Comparison of ENCODE assay signal across 24 cellular contexts in genomic region chr19:51592521-51592920, GRCh38. TPM values are rescaled to one million over a fixed set of nuclear protein-coding genes. Genes with fewer than 3 reads are reported as not detected.
DNase-seq lines count a peak whose midpoint lies in the region; ATAC-seq and TF ChIP-seq lines count a peak whose summit lies in the region.
"Had no signal": no experiment of that assay in that cellular context is flagged by ENCODE, and none has a peak within 500 bp of the region (broad histone marks: within the 10 kb centered on the region; RNA-seq: fewer than 3 reads in every experiment).

No MANE protein-coding gene starts in this region.

- H3K9me3 Mint-ChIP-seq in MCF 10A (ENCODE audit: unreplicated experiment) (peaks cover 23% of the 10 kb centered on the region), type B pancreatic cell (peaks cover 3% of the 10 kb centered on the region)
- peaks cover 23% of the 10 kb centered on the region for H3K9me3 Mint-ChIP-seq in activated T-helper 2 cell treated with anti-CD3 and anti-CD28 coated beads, Interferon-gamma antibody, Interleukin-2, Interleukin-4, amounts not matched to agents 10 μg/mL and 5 μg/mL and 100 μg/mL, durations not matched to agents 14 hours and 24 hours and 36 hours
- peaks cover 0 to 36% (median 18%) of the 10 kb centered on the region in 9 donors for H3K9me3 Mint-ChIP-seq in naive thymus-derived CD8-positive, alpha-beta T cell

- H3K36me3 Mint-ChIP-seq in MCF 10A (ENCODE audit: insufficient read depth, unreplicated experiment): peaks cover 7% of the 10 kb centered on the region
- H3K36me3 Mint-ChIP-seq in activated T-helper 2 cell treated with anti-CD3 and anti-CD28 coated beads, Interferon-gamma antibody, Interleukin-2, Interleukin-4, amounts not matched to agents 10 μg/mL and 5 μg/mL and 100 μg/mL, durations not matched to agents 14 hours and 24 hours and 36 hours (ENCODE audit: low read depth): peaks cover 18% of the 10 kb centered on the region
- peaks cover 0 to 21% (median 18%) of the 10 kb centered on the region in 3 donors for H3K36me3 Mint-ChIP-seq in naive thymus-derived CD8-positive, alpha-beta T cell
- peaks cover 18% of the 10 kb centered on the region for H3K36me3 Mint-ChIP-seq in type B pancreatic cell

- intact Hi-C loops in MCF 10A (cut with micrococcal nuclease): loop anchor here (5.0 kb wide), 1 partner anchor 195 kb away; no protein-coding TSS in a partner anchor
- intact Hi-C loops in breast epithelium (cut with DNase I; ENCODE audit: low total_unique reads): no loop called here
- intact Hi-C loops in activated T-helper 2 cell treated with anti-CD3 and anti-CD28 coated beads, Interferon-gamma antibody, Interleukin-2, Interleukin-4, amounts not matched to agents 10 μg/mL and 5 μg/mL and 100 μg/mL, durations not matched to agents 14 hours and 24 hours and 36 hours (cut with micrococcal nuclease): loop anchor here (5.0 kb wide), 1 partner anchor 485 kb away; the partner anchor contains the start of gene CTU1

- peaks cover 5 to 8% of the 10 kb centered on the region in 2 donors for H3K9me3 ChIP-seq in breast epithelium

- H3K27me3 Mint-ChIP-seq in MCF 10A (ENCODE audit: insufficient read depth, unreplicated experiment) (no peaks in the 10 kb centered on the region), type B pancreatic cell (no peaks in the 10 kb centered on the region)
- H3K27me3 Mint-ChIP-seq in activated T-helper 2 cell treated with anti-CD3 and anti-CD28 coated beads, Interferon-gamma antibody, Interleukin-2, Interleukin-4, amounts not matched to agents 10 μg/mL and 5 μg/mL and 100 μg/mL, durations not matched to agents 14 hours and 24 hours and 36 hours (ENCODE audit: low read depth): peaks cover 6% of the 10 kb centered on the region
- peaks cover 4 to 19% (median 8%) of the 10 kb centered on the region in 5 donors for H3K27me3 Mint-ChIP-seq in naive thymus-derived CD8-positive, alpha-beta T cell

- TF ChIP-seq CTCF in MCF 10A (IDR thresholded peaks at IDR 0.05; ENCODE audit: unreplicated experiment): no peak
- TF ChIP-seq CTCF in breast epithelium (IDR thresholded peaks at IDR 0.05): no peak
- TF ChIP-seq CTCF in type B pancreatic cell (conservative IDR thresholded peaks at IDR 0.05): no peak

- H3K27ac Mint-ChIP-seq in MCF 10A (ENCODE audit: low read depth, unreplicated experiment) (no peak overlapping the region), type B pancreatic cell (no peak overlapping the region)
- H3K27ac Mint-ChIP-seq in activated T-helper 2 cell treated with anti-CD3 and anti-CD28 coated beads, Interferon-gamma antibody, Interleukin-2, Interleukin-4, amounts not matched to agents 10 μg/mL and 5 μg/mL and 100 μg/mL, durations not matched to agents 14 hours and 24 hours and 36 hours: no peak overlapping the region
- H3K27ac Mint-ChIP-seq in naive thymus-derived CD8-positive, alpha-beta T cell: peak overlapping the region in 1 of 10 donors; percentile 29
- H3K27ac Mint-ChIP-seq: activated naive CD4-positive, alpha-beta T cell treated with anti-CD3 and anti-CD28 coated beads for 36 hours had no signal

- POLR2A ChIA-PET in MCF 10A (lab: Yijun Ruan, JAX): no interaction called here
- POLR2A ChIA-PET in naive thymus-derived CD8-positive, alpha-beta T cell (lab: Charles Lee): no interaction called here

- no peak for TF ChIP-seq POLR2A in breast epithelium (IDR thresholded peaks at IDR 0.05)

- no peak for ATAC-seq in naive thymus-derived CD8-positive, alpha-beta T cell
- ATAC-seq: HCT116, heart right ventricle, left cardiac atrium, psoas muscle had no signal

- no peak for DNase-seq in MCF 10A (ENCODE audit: unreplicated experiment)
- DNase-seq in breast epithelium (ENCODE audit: low spot score in 2 of 2): no peak
- no peak for DNase-seq in activated T-helper 2 cell treated with anti-CD3 and anti-CD28 coated beads, Interferon-gamma antibody, Interleukin-2, Interleukin-4, amounts not matched to agents 10 μg/mL and 5 μg/mL and 100 μg/mL, durations not matched to agents 14 hours and 24 hours and 36 hours (ENCODE audit: low spot score)
- no peak for DNase-seq in naive thymus-derived CD8-positive, alpha-beta T cell
- DNase-seq in type B pancreatic cell (ENCODE audit: extremely low spot score, unreplicated experiment): no peak
- DNase-seq in NCI-H748 treated with DMSO at 0.1 percent for 48 hours (lab: John Stamatoyannopoulos, UW): no peak
- no peak for DNase-seq in ACHN
- DNase-seq in iPS-NIHi11 (ENCODE audit: low spot score): no peak
- DNase-seq: activated CD4-positive, alpha-beta T cell treated with anti-CD3 and anti-CD28 coated beads, Interleukin-2, amount 50 U/mL, for 48 hours; activated naive CD4-positive, alpha-beta T cell treated with anti-CD3 and anti-CD28 coated beads for 36 hours; heart right ventricle; left cardiac atrium; mesenchymal stem cell; NCI-H1105 treated with DMSO at 0.1 percent for 48 hours; NCI-H2029 treated with DMSO at 0.1 percent for 48 hours; NCI-H226; psoas muscle; RPMI8226; WERI-Rb-1 had no signal

- in situ Hi-C loops in ACHN (cut with HindIII; ENCODE audit: low pct_ligation_motif_present, low pct_unique_long_range_greater_than_20kb, low sequenced_read_pairs): no loop called here

- H3K4me3 ChIP-seq in breast epithelium: no peak overlapping the region
- H3K4me3 ChIP-seq: SK-N-MC, tibial nerve had no signal

- no TSS peak for BruUV-seq in MCF 10A (replicated peaks; lab: Mats Ljungman, UMichigan)

- H3K36me3 ChIP-seq in breast epithelium: no peaks in the 10 kb centered on the region
- H3K36me3 ChIP-seq: WERI-Rb-1 had no signal

- CTCF ChIA-PET in MCF 10A (lab: Yijun Ruan, JAX): interaction anchor here (0.7 kb wide), 1 partner anchor 211 kb away, joined by 3 read pairs; no protein-coding TSS in a partner anchor

- H3K27ac ChIP-seq in breast epithelium: no peak overlapping the region
- H3K27ac ChIP-seq: epithelial cell of prostate, heart right ventricle, psoas muscle, SK-N-MC, tibial nerve, WERI-Rb-1 had no signal

- H3K4me3 Mint-ChIP-seq in MCF 10A (ENCODE audit: unreplicated experiment) (peak overlapping the region; percentile 10), type B pancreatic cell (peak overlapping the region; percentile 68)
- H3K4me3 Mint-ChIP-seq in activated T-helper 2 cell treated with anti-CD3 and anti-CD28 coated beads, Interferon-gamma antibody, Interleukin-2, Interleukin-4, amounts not matched to agents 10 μg/mL and 5 μg/mL and 100 μg/mL, durations not matched to agents 14 hours and 24 hours and 36 hours (ENCODE audit: low read depth): peak overlapping the region; percentile 51
- peak overlapping the region; percentile 6 to 68 (median 44) for H3K4me3 Mint-ChIP-seq in naive thymus-derived CD8-positive, alpha-beta T cell
- H3K4me3 Mint-ChIP-seq: activated naive CD4-positive, alpha-beta T cell treated with anti-CD3 and anti-CD28 coated beads for 36 hours had no signal

- peaks cover 20% of the 10 kb centered on the region for H3K4me1 Mint-ChIP-seq in MCF 10A (ENCODE audit: insufficient read depth, unreplicated experiment)
- H3K4me1 Mint-ChIP-seq in activated T-helper 2 cell treated with anti-CD3 and anti-CD28 coated beads, Interferon-gamma antibody, Interleukin-2, Interleukin-4, amounts not matched to agents 10 μg/mL and 5 μg/mL and 100 μg/mL, durations not matched to agents 14 hours and 24 hours and 36 hours (ENCODE audit: low read depth): peaks cover 20% of the 10 kb centered on the region
- H3K4me1 Mint-ChIP-seq in naive thymus-derived CD8-positive, alpha-beta T cell: peaks cover 24 to 31% (median 25%) of the 10 kb centered on the region in 4 donors
- peaks cover 10% of the 10 kb centered on the region for H3K4me1 Mint-ChIP-seq in type B pancreatic cell (ENCODE audit: unreplicated experiment)

- H3K27me3 ChIP-seq in breast epithelium: no peaks in the 10 kb centered on the region
- H3K27me3 ChIP-seq: tibial nerve had no signal

- H3K4me1 ChIP-seq in breast epithelium: peaks cover 0 to 10% of the 10 kb centered on the region in 2 donors

RNA-seq across cellular contexts. Expression of gene ZNF175, which starts 21.4 kb away (rescaled TPM):
- total RNA-seq in MCF 10A (2022): 6.9 and 9.3 TPM in 2 replicates
- total RNA-seq in breast epithelium: 10 to 100 TPM in 1 of 3 donors, 1 to 10 TPM in 2; 4.3 to 12.1 (median 8.9) TPM
- total RNA-seq in activated T-helper 2 cell treated with anti-CD3 and anti-CD28 coated beads, Interferon-gamma antibody, Interleukin-2, Interleukin-4, amounts not matched to agents 10 μg/mL and 5 μg/mL and 100 μg/mL, durations not matched to agents 14 hours and 24 hours and 36 hours: 11.0 and 13.4 TPM in 2 replicates
- total RNA-seq in naive thymus-derived CD8-positive, alpha-beta T cell: 10 to 100 TPM; 17.0 to 21.0 TPM
- 1 to 10 TPM; 1.9 to 3.7 (median 2.8) TPM for polyA plus RNA-seq in naive thymus-derived CD8-positive, alpha-beta T cell
- 7.9 and 14.0 TPM in 2 replicates for total RNA-seq in type B pancreatic cell (ENCODE audit: low replicate concordance)

RNA-seq across cellular contexts. Expression of gene SIGLEC5, which starts 37.7 kb away (rescaled TPM):
- total RNA-seq in MCF 10A (2022) (not detected in 2 replicates), breast epithelium (1 to 10 TPM in 2 of 3 donors, not detected in 1; 1.6 to 1.8 TPM), type B pancreatic cell (ENCODE audit: low replicate concordance) (not detected in 2 replicates)
- not detected in 2 replicates for total RNA-seq in activated T-helper 2 cell treated with anti-CD3 and anti-CD28 coated beads, Interferon-gamma antibody, Interleukin-2, Interleukin-4, amounts not matched to agents 10 μg/mL and 5 μg/mL and 100 μg/mL, durations not matched to agents 14 hours and 24 hours and 36 hours
- total RNA-seq in naive thymus-derived CD8-positive, alpha-beta T cell: not detected
- not detected for polyA plus RNA-seq in naive thymus-derived CD8-positive, alpha-beta T cell
- total RNA-seq: myocyte had no signal

RNA-seq across cellular contexts. Expression of gene SIGLEC14, which starts 54.1 kb away (rescaled TPM):
- total RNA-seq in MCF 10A (2022) (not detected in 2 replicates), breast epithelium (1 to 10 TPM in 2 of 3 donors, not detected in 1; 2.0 to 5.9 TPM), type B pancreatic cell (ENCODE audit: low replicate concordance) (not detected in 2 replicates)
- total RNA-seq in activated T-helper 2 cell treated with anti-CD3 and anti-CD28 coated beads, Interferon-gamma antibody, Interleukin-2, Interleukin-4, amounts not matched to agents 10 μg/mL and 5 μg/mL and 100 μg/mL, durations not matched to agents 14 hours and 24 hours and 36 hours: 0.34 TPM in 1 of 2 replicates, not detected in the other
- total RNA-seq in naive thymus-derived CD8-positive, alpha-beta T cell: under 1 TPM; 0.33 to 0.83 TPM
- under 1 TPM in 1 of 3 donors, not detected in 2; 0.07 TPM for polyA plus RNA-seq in naive thymus-derived CD8-positive, alpha-beta T cell
- total RNA-seq: activated naive CD4-positive, alpha-beta T cell treated with anti-CD3 and anti-CD28 coated beads for 36 hours; myocyte had no signal

Comparison
In these comparisons a context has a peak if more than half of its experiments do, and no peak if none do; other contexts are left out.
1. H3K4me3 Mint-ChIP-seq: peak in every context shown above with its lines; median percentile 68 in type B pancreatic cell; 51 in activated T-helper 2 cell treated with anti-CD3 and anti-CD28 coated beads, Interferon-gamma antibody, Interleukin-2, Interleukin-4, amounts not matched to agents 10 μg/mL and 5 μg/mL and 100 μg/mL, durations not matched to agents 14 hours and 24 hours and 36 hours; 44 in naive thymus-derived CD8-positive, alpha-beta T cell; 10 in MCF 10A.